Comparison of ENCODE assay signal across 17 cellular contexts in the genomic region with DNA sequence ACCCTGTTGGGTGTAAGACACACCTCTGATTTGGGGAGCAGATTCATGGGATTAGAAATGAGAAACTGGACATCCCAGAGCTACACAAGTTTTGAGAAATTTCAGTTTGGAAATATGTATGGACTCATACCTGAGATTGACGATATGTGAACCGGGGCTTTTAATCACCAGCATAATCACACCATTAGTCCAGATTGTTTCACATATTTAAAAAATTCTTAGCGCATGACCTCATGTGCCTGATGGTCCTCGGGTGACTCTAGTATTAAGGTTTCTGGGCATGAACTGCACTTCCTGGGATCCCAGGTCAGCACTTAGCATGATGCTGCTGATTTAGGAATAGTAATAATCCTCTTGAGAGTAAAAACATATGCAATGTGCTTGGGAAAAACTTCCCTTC.
"Had no signal": no experiment of that assay in that cellular context is flagged by ENCODE, and none has a peak within 500 bp of the region (broad histone marks: within the 10 kb centered on the region; RNA-seq: fewer than 3 reads in every experiment).

No MANE protein-coding gene starts in this region.

- H3K4me1 ChIP-seq: lower lobe of right lung, psoas muscle, vagina had no signal

- H3K4me1 Mint-ChIP-seq: natural killer cell had no signal

- DNase-seq: activated CD4-positive, alpha-beta memory T cell treated with anti-CD3 and anti-CD28 coated beads, Interleukin-2, amount 10 ng/mL, durations not matched to agents 7 days and 5 days; activated CD4-positive, alpha-beta T cell treated with anti-CD3 and anti-CD28 coated beads for 4 hours; activated effector memory CD4-positive, alpha-beta T cell treated with Interleukin-2 at 50 U/mL for 16 hours; activated T-cell treated with anti-CD3 and anti-CD28 coated beads, Interleukin-2, amount 50 U/mL, for 24 hours; cerebellar nuclear complex; cortex of kidney; lower lobe of right lung; natural killer cell; ovary; psoas muscle; right cardiac atrium; stimulated activated CD4-positive, alpha-beta T cell treated with anti-CD3 and anti-CD28 coated beads, Interleukin-2, amount 100 ng/mL, for 48 hours; stimulated activated naive CD8-positive, alpha-beta T cell treated with anti-CD3 and anti-CD28 coated beads, Interleukin-15, amount 100 ng/mL, for 72 hours; WERI-Rb-1 had no signal

- H3K27me3 ChIP-seq: ovary, suprapubic skin, vagina had no signal

- H3K36me3 ChIP-seq: lower lobe of right lung, ovary, suprapubic skin, vagina, WERI-Rb-1 had no signal

- H3K36me3 Mint-ChIP-seq: natural killer cell had no signal

- H3K4me3 Mint-ChIP-seq: activated CD4-positive, alpha-beta memory T cell treated with anti-CD3 and anti-CD28 coated beads, Interleukin-2, amount 10 ng/mL, durations not matched to agents 7 days and 5 days; activated T-cell treated with anti-CD3 and anti-CD28 coated beads, Interleukin-2, amount 50 U/mL, for 24 hours; natural killer cell; stimulated activated naive CD8-positive, alpha-beta T cell treated with anti-CD3 and anti-CD28 coated beads, Interleukin-15, amount 100 ng/mL, for 72 hours had no signal

- H3K27ac ChIP-seq: lower lobe of right lung, ovary, psoas muscle, suprapubic skin, vagina, WERI-Rb-1 had no signal

- H3K9me3 ChIP-seq: lower lobe of right lung, ovary, suprapubic skin had no signal

- H3K4me3 ChIP-seq: lower lobe of right lung, ovary, psoas muscle, suprapubic skin, vagina had no signal

- ATAC-seq: lower lobe of right lung; natural killer cell; psoas muscle; right cardiac atrium; stimulated activated naive CD8-positive, alpha-beta T cell treated with anti-CD3 and anti-CD28 coated beads, Interleukin-15, amount 100 ng/mL, for 72 hours had no signal

- H3K9me3 Mint-ChIP-seq: activated naive CD4-positive, alpha-beta T cell treated with anti-CD3 and anti-CD28 coated beads, Interleukin-2, amount 50 U/mL, for 24 hours had no signal

- H3K27me3 Mint-ChIP-seq: activated naive CD4-positive, alpha-beta T cell treated with anti-CD3 and anti-CD28 coated beads, Interleukin-2, amount 50 U/mL, for 24 hours; stimulated activated naive CD8-positive, alpha-beta T cell treated with anti-CD3 and anti-CD28 coated beads, Interleukin-15, amount 100 ng/mL, for 72 hours had no signal

- H3K27ac Mint-ChIP-seq: activated CD4-positive, alpha-beta memory T cell treated with anti-CD3 and anti-CD28 coated beads, Interleukin-2, amount 10 ng/mL, durations not matched to agents 7 days and 5 days; activated T-cell treated with anti-CD3 and anti-CD28 coated beads, Interleukin-2, amount 50 U/mL, for 24 hours; natural killer cell had no signal
